In the genomic region with DNA sequence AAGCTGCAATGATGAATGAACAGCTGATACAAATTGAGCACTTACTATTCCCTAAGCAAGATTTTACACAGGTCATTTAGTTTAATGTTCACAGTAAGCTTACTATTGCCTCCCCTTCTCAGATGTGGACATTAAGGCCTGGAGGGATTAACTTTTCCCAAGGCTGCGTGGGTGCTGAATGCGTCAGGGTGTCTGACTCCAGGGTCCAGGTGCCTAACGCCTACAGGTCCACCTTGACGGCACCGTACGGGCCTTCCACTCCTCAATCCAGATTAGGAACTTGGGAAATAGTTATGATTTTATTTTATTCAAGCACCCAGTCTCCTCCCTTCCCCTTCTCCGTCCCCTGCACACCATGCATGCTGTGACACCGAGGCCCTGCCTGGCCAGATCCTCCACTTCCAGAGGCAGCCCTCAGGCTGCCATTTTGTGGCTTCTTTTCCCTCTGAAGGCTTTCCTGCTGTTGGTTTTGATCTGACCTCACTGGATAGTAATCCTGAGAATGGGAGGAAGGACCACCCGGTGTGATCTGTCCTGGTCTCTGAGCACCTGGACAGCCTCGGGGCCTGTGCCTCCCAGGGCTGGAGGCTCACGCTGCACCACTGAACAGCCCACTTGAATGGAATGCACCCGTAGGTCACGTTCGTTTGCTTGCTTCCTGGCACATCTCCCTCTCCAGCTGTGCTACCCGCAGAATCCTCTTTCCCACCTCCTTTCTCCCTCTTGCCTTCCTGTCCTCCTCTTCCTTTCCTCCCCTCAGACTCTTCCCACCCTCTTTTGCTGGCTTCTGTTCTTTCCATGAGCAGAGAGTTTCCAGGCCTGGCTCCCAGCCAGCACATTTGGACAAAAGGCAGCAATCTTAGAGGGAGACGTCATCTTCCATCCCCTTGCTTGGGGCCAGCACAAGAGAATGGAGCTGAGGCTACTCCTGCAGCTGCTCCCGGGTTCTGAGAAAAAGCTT, we compare ENCODE assay signal across 10 cellular contexts. TPM values are rescaled to one million over a fixed set of nuclear protein-coding genes. Genes with fewer than 3 reads are reported as not detected.
DNase-seq lines count a peak whose midpoint lies in the region; ATAC-seq, FAIRE-seq and TF ChIP-seq lines count a peak whose summit lies in the region.
"Had no signal": no experiment of that assay in that cellular context is flagged by ENCODE, and none has a peak within 500 bp of the region (broad histone marks: within the 10 kb centered on the region; RNA-seq: fewer than 3 reads in every experiment).

No MANE protein-coding gene starts in this region.

- no peaks in the 10 kb centered on the region for H3K36me3 ChIP-seq in keratinocyte (ENCODE audit: control insufficient read depth in 2 of 2, extremely low read depth in 1 of 2, insufficient read depth in 2 of 2, low read length in 2 of 2)
- H3K36me3 ChIP-seq: BLaER1 treated with 17β-estradiol and CSF1 and Interleukin-3, amounts not matched to agents 10 nM and 100 nM had no signal

- dilution Hi-C loops in keratinocyte (cut with MboI; ENCODE audit: extremely low pct_ligation_motif_present, low sequenced_read_pairs) = no loop called here

- no peak overlapping the region for H3K4me3 ChIP-seq in keratinocyte (ENCODE audit: control insufficient read depth in 2 of 3, extremely low read depth in 1 of 3, insufficient read depth in 2 of 3, low read depth in 1 of 3, low read length in 3 of 3)
- H3K4me3 ChIP-seq: BLaER1 treated with 17β-estradiol and CSF1 and Interleukin-3, amounts not matched to agents 10 nM and 100 nM had no signal

- H3K36me3 Mint-ChIP-seq in MCF 10A (ENCODE audit: insufficient read depth, unreplicated experiment) = no peaks in the 10 kb centered on the region

- no peaks in the 10 kb centered on the region for H4K20me1 ChIP-seq in keratinocyte (ENCODE audit: control insufficient read depth, extremely low read depth, insufficient read depth, low read length)
- H4K20me1 ChIP-seq: BLaER1 treated with 17β-estradiol and CSF1 and Interleukin-3, amounts not matched to agents 10 nM and 100 nM had no signal

- H2AFZ ChIP-seq in keratinocyte (ENCODE audit: control insufficient read depth, low read length) = peak overlapping the region; percentile 55

- DNase-seq in NCI-H748 (lab: John Stamatoyannopoulos, UW; ENCODE audit: unreplicated experiment) (peak; percentile 62), NCI-H748 treated with DMSO at 0.1 percent for 48 hours (lab: John Stamatoyannopoulos, UW) (no peak), MCF 10A (ENCODE audit: unreplicated experiment) (peak; percentile 84), keratinocyte (ENCODE audit: low read depth, low spot score) (peak; percentile 99), stromal cell of bone marrow (ENCODE audit: low read depth) (peak; percentile 86), NCI-H187 (lab: John Stamatoyannopoulos, UW) (no peak), HUDEP-2 (lab: John Stamatoyannopoulos, UW; ENCODE audit: unreplicated experiment in 76 of 76) (no peak)

- H3K27me3 Mint-ChIP-seq in MCF 10A (ENCODE audit: insufficient read depth, unreplicated experiment) = no peaks in the 10 kb centered on the region

- BruUV-seq in MCF 10A (replicated peaks; lab: Mats Ljungman, UMichigan) = no TSS peak

- H3K9me3 ChIP-seq in keratinocyte (ENCODE audit: control insufficient read depth, low read depth, low read length) = no peaks in the 10 kb centered on the region
- H3K9me3 ChIP-seq: BLaER1 treated with 17β-estradiol and CSF1 and Interleukin-3, amounts not matched to agents 10 nM and 100 nM had no signal

- TF ChIP-seq CTCF in MCF 10A (IDR thresholded peaks at IDR 0.05; ENCODE audit: unreplicated experiment) = no peak
- TF ChIP-seq CTCF in keratinocyte (optimal IDR thresholded peaks at IDR 0.05 in 1 of 3, IDR thresholded peaks at IDR 0.05 in 1 of 3, conservative IDR thresholded peaks at IDR 0.05 in 1 of 3; ENCODE audit: extremely low read depth in 1 of 3, insufficient read depth in 2 of 3, low read length in 3 of 3) = no peak

- no peak for ATAC-seq in HG03460 (IDR thresholded peaks at IDR 0.05; ENCODE audit: unreplicated experiment)

- no peaks in the 10 kb centered on the region for H3K27me3 ChIP-seq in keratinocyte (ENCODE audit: control insufficient read depth, extremely low read depth, insufficient read depth, low read length)
- H3K27me3 ChIP-seq: BLaER1 treated with 17β-estradiol and CSF1 and Interleukin-3, amounts not matched to agents 10 nM and 100 nM had no signal

- H3K27ac Mint-ChIP-seq in MCF 10A (ENCODE audit: low read depth, unreplicated experiment) = peak overlapping the region; percentile 79

- peak overlapping the region; percentile 34 for H3K9ac ChIP-seq in keratinocyte (ENCODE audit: control insufficient read depth, extremely low read depth, insufficient read depth, low read length)
- H3K9ac ChIP-seq: BLaER1 treated with 17β-estradiol and CSF1 and Interleukin-3, amounts not matched to agents 10 nM and 100 nM had no signal

- peak overlapping the region; percentile 80 for H3K27ac ChIP-seq in keratinocyte (ENCODE audit: control insufficient read depth, insufficient read depth, low read length)
- H3K27ac ChIP-seq: BLaER1 treated with 17β-estradiol and CSF1 and Interleukin-3, amounts not matched to agents 10 nM and 100 nM; VCaP had no signal

- no peaks in the 10 kb centered on the region for H3K79me2 ChIP-seq in keratinocyte (ENCODE audit: control insufficient read depth, insufficient read depth, low read length)

- H3K4me1 Mint-ChIP-seq in MCF 10A (ENCODE audit: insufficient read depth, unreplicated experiment) = peaks cover 28% of the 10 kb centered on the region

- FAIRE-seq in keratinocyte (lab: Jason Lieb, UNC) = peak; percentile 99

- no peaks in the 10 kb centered on the region for H3K9me1 ChIP-seq in keratinocyte (ENCODE audit: control insufficient read depth, extremely low read depth, insufficient read depth, low read length)

- POLR2A ChIA-PET in MCF 10A (lab: Yijun Ruan, JAX) = no interaction called here

- intact Hi-C loops in MCF 10A (cut with micrococcal nuclease) = no loop called here

- H3K4me2 ChIP-seq in keratinocyte (ENCODE audit: control insufficient read depth, extremely low read depth, insufficient read depth, low read depth, low read length) = peak overlapping the region; percentile 61
- H3K4me2 ChIP-seq: BLaER1 treated with 17β-estradiol and CSF1 and Interleukin-3, amounts not matched to agents 10 nM and 100 nM had no signal

- H3K9me3 Mint-ChIP-seq in MCF 10A (ENCODE audit: unreplicated experiment) = no peaks in the 10 kb centered on the region

- H3K4me3 Mint-ChIP-seq in MCF 10A (ENCODE audit: unreplicated experiment) = peak overlapping the region; percentile 22

- CTCF ChIA-PET in MCF 10A (lab: Yijun Ruan, JAX) = interaction anchor here (0.6 to 1.2 kb wide), 4 partner anchors 56 to 202 kb away, joined by 3 to 9 read pairs (median 4); no protein-coding TSS in a partner anchor

- H3K4me1 ChIP-seq in keratinocyte (ENCODE audit: control insufficient read depth, extremely low read depth, insufficient read depth, low read length) = peaks cover 30% of the 10 kb centered on the region

RNA-seq across cellular contexts. Expression of a gene that starts 14.4 kb away (rescaled TPM):
- 0.26 TPM in 1 of 2 replicates, not detected in the other for total RNA-seq in MCF 10A (2022)
- polyA plus RNA-seq in keratinocyte = 0.95 to 5.1 TPM (median 1.8 TPM) in 3 replicates
- not detected for polyA plus RNA-seq in keratinocyte (2011; ENCODE audit: low read depth)
- polyA plus RNA-seq in keratinocyte (2011; cell fraction: cytosol; rRNA removed) = 2.5 and 2.8 TPM in 2 replicates
- polyA plus RNA-seq in keratinocyte (2011; cell fraction: nucleus; rRNA removed) = 2.8 and 4.3 TPM in 2 replicates
- 0.07 and 4.7 TPM in 2 replicates for polyA plus RNA-seq in keratinocyte (2012; ENCODE audit: low replicate concordance)
- polyA minus RNA-seq in keratinocyte = 2.8 to 4.1 TPM (median 3.6 TPM) in 3 replicates
- 3.8 TPM for polyA minus RNA-seq in keratinocyte (2011; cell fraction: cytosol; rRNA and poly(A)+ RNA removed)
- 2.0 and 2.4 TPM in 2 replicates for polyA minus RNA-seq in keratinocyte (2011; cell fraction: nucleus; rRNA and poly(A)+ RNA removed)

RNA-seq across cellular contexts. Expression of a gene that starts 46.6 kb away (rescaled TPM):
- 22.2 and 27.8 TPM in 2 replicates for total RNA-seq in MCF 10A (2022)
- 9.4 to 13.0 TPM (median 9.5 TPM) in 3 replicates for polyA plus RNA-seq in keratinocyte
- polyA plus RNA-seq in keratinocyte (2011; ENCODE audit: low read depth) = 7.4 TPM
- polyA plus RNA-seq in keratinocyte (2011; cell fraction: cytosol; rRNA removed) = 8.2 and 9.2 TPM in 2 replicates
- polyA plus RNA-seq in keratinocyte (2011; cell fraction: nucleus; rRNA removed) = 9.9 and 10.2 TPM in 2 replicates
- 14.9 and 15.6 TPM in 2 replicates for polyA plus RNA-seq in keratinocyte (2012; ENCODE audit: low replicate concordance)
- polyA minus RNA-seq in keratinocyte = 8.1 to 18.6 TPM (median 12.9 TPM) in 3 replicates
- polyA minus RNA-seq in keratinocyte (2011; cell fraction: cytosol; rRNA and poly(A)+ RNA removed) = 11.3 TPM
- 5.9 and 6.3 TPM in 2 replicates for polyA minus RNA-seq in keratinocyte (2011; cell fraction: nucleus; rRNA and poly(A)+ RNA removed)

Comparison
In these comparisons a context has a peak if more than half of its experiments do, and no peak if none do; other contexts are left out.
1. DNase-seq: peak in NCI-H748 (single experiment), MCF 10A (single experiment), keratinocyte (single experiment) and stromal cell of bone marrow (single experiment); none in NCI-H748 treated with DMSO at 0.1 percent for 48 hours (single experiment), NCI-H187 (0 of 2) and HUDEP-2 (0 of 76).